29 cellular contexts compared by ENCODE assay signal in genomic region chr5:64333891-64334290, GRCh38.
"Had no signal": no experiment of that assay in that cellular context is flagged by ENCODE, and none has a peak within 500 bp of the region (broad histone marks: within the 10 kb centered on the region; RNA-seq: fewer than 3 reads in every experiment).

No MANE protein-coding gene starts in this region.

- H3K4me3 Mint-ChIP-seq: activated CD4-positive, alpha-beta memory T cell treated with anti-CD3 and anti-CD28 coated beads for 36 hours; activated CD4-positive, alpha-beta T cell treated with anti-CD3 and anti-CD28 coated beads, Interleukin-2, amount 10 ng/mL, durations not matched to agents 24 days and 14 days; activated naive CD4-positive, alpha-beta T cell treated with anti-CD3 and anti-CD28 coated beads for 36 hours; activated naive CD8-positive, alpha-beta T cell treated with anti-CD3 and anti-CD28 coated beads for 36 hours; activated T-helper 1 cell treated with anti-CD3 and anti-CD28 coated beads, Interleukin-12 subunit alpha, Interleukin-12 subunit beta, Interleukin-2, Interleukin-4 antibody, amounts not matched to agents 30 ng/mL and 10 ng/mL and 1 ng/mL, durations not matched to agents 14 hours and 24 hours and 36 hours; memory B cell; naive thymus-derived CD4-positive, alpha-beta T cell; stimulated activated effector memory CD8-positive, alpha-beta T cell treated with anti-CD3 and anti-CD28 coated beads, Interleukin-12 subunit alpha, Interleukin-12 subunit beta, amount 100 ng/mL, for 72 hours; stimulated activated naive CD8-positive, alpha-beta T cell treated with anti-CD3 and anti-CD28 coated beads, Interleukin-15, Interleukin-2, amounts not matched to agents 100 ng/mL and 50 ng/mL, for 24 hours; T-helper 17 cell; type B pancreatic cell had no signal

- ATAC-seq: body of pancreas; left cardiac atrium; naive thymus-derived CD4-positive, alpha-beta T cell; stimulated activated effector memory CD8-positive, alpha-beta T cell treated with anti-CD3 and anti-CD28 coated beads, Interleukin-12 subunit alpha, Interleukin-12 subunit beta, amount 100 ng/mL, for 72 hours; T-helper 17 cell had no signal

- DNase-seq: activated CD4-positive, alpha-beta memory T cell treated with anti-CD3 and anti-CD28 coated beads for 36 hours; activated CD4-positive, alpha-beta T cell treated with anti-CD3 and anti-CD28 coated beads, Interleukin-2, amount 10 ng/mL, durations not matched to agents 24 days and 14 days; activated CD4-positive, CD25-positive, alpha-beta regulatory T cell treated with anti-CD3 and anti-CD28 coated beads, Interleukin-2, amount 50 U/mL, for 72 hours; activated CD8-positive, alpha-beta memory T cell treated with anti-CD3 and anti-CD28 coated beads, Interleukin-2, amount 50 U/mL, for 4 hours; activated effector memory CD4-positive, alpha-beta T cell treated with anti-CD3 and anti-CD28 coated beads, Interleukin-2, amount 50 U/mL, for 16 hours; activated naive CD4-positive, alpha-beta T cell treated with anti-CD3 and anti-CD28 coated beads for 36 hours; activated naive CD8-positive, alpha-beta T cell treated with anti-CD3 and anti-CD28 coated beads for 36 hours; activated T-cell treated with anti-CD3 and anti-CD28 coated beads, Interleukin-2, amount 50 U/mL, for 1 hour; adrenal gland; aorta; body of pancreas; esophagus squamous epithelium; foreskin melanocyte; left cardiac atrium; midbrain; naive thymus-derived CD4-positive, alpha-beta T cell; sigmoid colon; small intestine; stimulated activated CD4-positive, alpha-beta T cell treated with anti-CD3 and anti-CD28 coated beads, Interleukin-4, amount 100 ng/mL, for 24 hours; T-helper 17 cell; T1000; uterus; WERI-Rb-1 had no signal

- H3K36me3 Mint-ChIP-seq: activated CD4-positive, alpha-beta memory T cell treated with anti-CD3 and anti-CD28 coated beads for 36 hours; activated naive CD8-positive, alpha-beta T cell treated with anti-CD3 and anti-CD28 coated beads for 36 hours; memory B cell; naive thymus-derived CD4-positive, alpha-beta T cell; stimulated activated effector memory CD8-positive, alpha-beta T cell treated with anti-CD3 and anti-CD28 coated beads, Interleukin-12 subunit alpha, Interleukin-12 subunit beta, amount 100 ng/mL, for 72 hours; type B pancreatic cell had no signal

- H3K9me3 Mint-ChIP-seq: activated naive CD8-positive, alpha-beta T cell treated with anti-CD3 and anti-CD28 coated beads for 36 hours; memory B cell; stimulated activated effector memory CD8-positive, alpha-beta T cell treated with anti-CD3 and anti-CD28 coated beads, Interleukin-12 subunit alpha, Interleukin-12 subunit beta, amount 100 ng/mL, for 72 hours; stimulated activated naive CD8-positive, alpha-beta T cell treated with anti-CD3 and anti-CD28 coated beads, Interleukin-15, Interleukin-2, amounts not matched to agents 100 ng/mL and 50 ng/mL, for 24 hours; type B pancreatic cell had no signal

- H3K27ac Mint-ChIP-seq: activated CD4-positive, alpha-beta memory T cell treated with anti-CD3 and anti-CD28 coated beads for 36 hours; activated CD4-positive, alpha-beta T cell treated with anti-CD3 and anti-CD28 coated beads, Interleukin-2, amount 10 ng/mL, durations not matched to agents 24 days and 14 days; activated naive CD4-positive, alpha-beta T cell treated with anti-CD3 and anti-CD28 coated beads for 36 hours; activated naive CD8-positive, alpha-beta T cell treated with anti-CD3 and anti-CD28 coated beads for 36 hours; activated T-helper 1 cell treated with anti-CD3 and anti-CD28 coated beads, Interleukin-12 subunit alpha, Interleukin-12 subunit beta, Interleukin-2, Interleukin-4 antibody, amounts not matched to agents 30 ng/mL and 10 ng/mL and 1 ng/mL, durations not matched to agents 14 hours and 24 hours and 36 hours; memory B cell; naive thymus-derived CD4-positive, alpha-beta T cell; progenitor cell of endocrine pancreas; stimulated activated effector memory CD8-positive, alpha-beta T cell treated with anti-CD3 and anti-CD28 coated beads, Interleukin-12 subunit alpha, Interleukin-12 subunit beta, amount 100 ng/mL, for 72 hours; stimulated activated naive CD8-positive, alpha-beta T cell treated with anti-CD3 and anti-CD28 coated beads, Interleukin-15, Interleukin-2, amounts not matched to agents 100 ng/mL and 50 ng/mL, for 24 hours; T-helper 17 cell; type B pancreatic cell had no signal

- H3K4me1 Mint-ChIP-seq: activated CD4-positive, alpha-beta T cell treated with anti-CD3 and anti-CD28 coated beads, Interleukin-2, amount 10 ng/mL, durations not matched to agents 24 days and 14 days; activated naive CD8-positive, alpha-beta T cell treated with anti-CD3 and anti-CD28 coated beads for 36 hours; memory B cell; naive thymus-derived CD4-positive, alpha-beta T cell; stimulated activated effector memory CD8-positive, alpha-beta T cell treated with anti-CD3 and anti-CD28 coated beads, Interleukin-12 subunit alpha, Interleukin-12 subunit beta, amount 100 ng/mL, for 72 hours; T-helper 17 cell had no signal

- H3K27me3 Mint-ChIP-seq: activated CD4-positive, alpha-beta memory T cell treated with anti-CD3 and anti-CD28 coated beads for 36 hours; activated CD4-positive, alpha-beta T cell treated with anti-CD3 and anti-CD28 coated beads, Interleukin-2, amount 10 ng/mL, durations not matched to agents 24 days and 14 days; activated naive CD8-positive, alpha-beta T cell treated with anti-CD3 and anti-CD28 coated beads for 36 hours; memory B cell; naive thymus-derived CD4-positive, alpha-beta T cell; progenitor cell of endocrine pancreas; stimulated activated naive CD8-positive, alpha-beta T cell treated with anti-CD3 and anti-CD28 coated beads, Interleukin-15, Interleukin-2, amounts not matched to agents 100 ng/mL and 50 ng/mL, for 24 hours; T-helper 17 cell; type B pancreatic cell had no signal
